Comparison of ENCODE assay signal across 21 cellular contexts in the genomic region with DNA sequence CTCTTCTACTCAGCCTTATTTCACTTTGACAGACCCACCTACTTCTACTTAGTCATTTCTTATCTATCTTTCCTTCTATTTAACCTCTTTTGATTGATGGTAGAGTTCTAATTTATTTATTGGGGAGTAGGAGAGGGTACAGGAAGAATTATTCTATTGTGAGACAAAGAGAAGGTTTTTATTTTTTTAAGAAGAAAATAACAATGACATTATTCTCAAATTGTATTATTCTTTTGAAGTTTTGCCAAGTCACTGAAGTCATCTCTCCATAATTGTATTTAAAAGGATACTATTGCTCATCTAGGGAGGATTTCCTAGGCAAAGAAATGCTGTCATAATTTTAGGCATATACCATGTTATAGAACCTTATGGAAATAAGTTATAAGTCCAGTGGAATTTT. TPM values are rescaled to one million over a fixed set of nuclear protein-coding genes. Genes with fewer than 3 reads are reported as not detected.
DNase-seq lines count a peak whose midpoint lies in the region; ATAC-seq, FAIRE-seq and TF ChIP-seq lines count a peak whose summit lies in the region.
"Had no signal": no experiment of that assay in that cellular context is flagged by ENCODE, and none has a peak within 500 bp of the region (broad histone marks: within the 10 kb centered on the region; RNA-seq: fewer than 3 reads in every experiment).

No MANE protein-coding gene starts in this region.

- no peak for TF ChIP-seq RAD21 in SK-N-SH (IDR thresholded peaks at IDR 0.05; ENCODE audit: low read length)

- no peak for ATAC-seq in upper lobe of left lung (ENCODE audit: low FRiP score in 2 of 2)
- ATAC-seq: CD8-positive, alpha-beta T cell; HCT116 had no signal

- H3K79me2 ChIP-seq in GM23248 (ENCODE audit: insufficient read depth) = no peaks in the 10 kb centered on the region
- no peaks in the 10 kb centered on the region for H3K79me2 ChIP-seq in SK-N-SH (ENCODE audit: insufficient read depth)
- H3K79me2 ChIP-seq in endothelial cell of umbilical vein (ENCODE audit: control insufficient read depth, insufficient read depth, low read length) = no peaks in the 10 kb centered on the region

- FAIRE-seq in endothelial cell of umbilical vein (lab: Jason Lieb, UNC) = peak; percentile 28
- peak; percentile 6 for FAIRE-seq in frontal cortex (lab: Jason Lieb, UNC)
- FAIRE-seq: A204.1, G401.6, H1 had no signal

- no peak overlapping the region for H3K27ac ChIP-seq in GM23248
- peak overlapping the region in 1 of 2 experiments; percentile 27; a peak in 2 of 4 replicates for H3K27ac ChIP-seq in SK-N-SH (ENCODE audit: low read depth in 2 of 2, low read length in 1 of 2)
- peak overlapping the region; percentile 51 for H3K27ac ChIP-seq in endothelial cell of umbilical vein (ENCODE audit: insufficient read depth, low read depth, low read length)
- no peak overlapping the region for H3K27ac ChIP-seq in upper lobe of left lung
- H3K27ac ChIP-seq: 22Rv1, BLaER1, C4-2B had no signal

- TF ChIP-seq CTCF in SK-N-SH (IDR thresholded peaks at IDR 0.05) (no peak), endothelial cell of umbilical vein (IDR thresholded peaks at IDR 0.05; ENCODE audit: extremely low read depth in 1 of 2, insufficient read depth in 1 of 2, low read depth in 1 of 2, low read length in 2 of 2) (no peak), upper lobe of left lung (IDR thresholded peaks at IDR 0.05) (no peak)

- H3K9me2 ChIP-seq in GM23248 (ENCODE audit: insufficient read depth) (no peaks in the 10 kb centered on the region; the same call in 1 of the 2 replicates), SK-N-SH (no peaks in the 10 kb centered on the region)

- dilution Hi-C loops in endothelial cell of umbilical vein (cut with MboI; ENCODE audit: extremely low pct_ligation_motif_present, low sequenced_read_pairs) = no loop called here

- POLR2A ChIA-PET in SK-N-SH (lab: Yijun Ruan, JAX) = no interaction called here
- POLR2A ChIA-PET in endothelial cell of umbilical vein (lab: Charles Lee) = no interaction called here

- H3K9me1 ChIP-seq in endothelial cell of umbilical vein (replicated peaks; ENCODE audit: control insufficient read depth, extremely low read depth, insufficient read depth, low read length) = no peaks in the 10 kb centered on the region

- in situ Hi-C loops in GM23248 (cut with MboI) = no loop called here

- CTCF ChIA-PET in SK-N-SH (lab: Yijun Ruan, JAX) (no interaction called here), endothelial cell of umbilical vein (lab: Charles Lee) (no interaction called here)

- peak in 1 of 2 experiments; percentile 19; a peak in 1 of 4 replicates for TF ChIP-seq EP300 in SK-N-SH (IDR thresholded peaks at IDR 0.05; ENCODE audit: borderline replicate concordance in 1 of 2, low read depth in 1 of 2, low read length in 1 of 2)
- no peak for TF ChIP-seq EP300 in upper lobe of left lung (IDR thresholded peaks at IDR 0.05)

- H3K27me3 ChIP-seq in GM23248 (replicated peaks; ENCODE audit: insufficient read depth) = no peaks in the 10 kb centered on the region
- H3K27me3 ChIP-seq in SK-N-SH (ENCODE audit: insufficient read depth) = no peaks in the 10 kb centered on the region
- H3K27me3 ChIP-seq in endothelial cell of umbilical vein (ENCODE audit: control insufficient read depth in 2 of 2, insufficient read depth in 2 of 2, low read length in 2 of 2) = no peaks in the 10 kb centered on the region
- no peaks in the 10 kb centered on the region for H3K27me3 ChIP-seq in upper lobe of left lung
- no peaks in the 10 kb centered on the region for H3K27me3 ChIP-seq in H7 (ENCODE audit: control insufficient read depth, insufficient read depth, low read length)
- H3K27me3 ChIP-seq: BLaER1 had no signal

- DNase-seq in GM23248 = peak; percentile 25
- no peak for DNase-seq in SK-N-SH
- peak; percentile 78 for DNase-seq in endothelial cell of umbilical vein (ENCODE audit: low read depth, low spot score)
- no peak for DNase-seq in frontal cortex (ENCODE audit: low spot score in 2 of 2)
- DNase-seq in upper lobe of left lung = no peak
- no peak for DNase-seq in H7
- DNase-seq in NCI-H1436 (lab: John Stamatoyannopoulos, UW) = no peak
- DNase-seq in NCI-H2196 treated with DMSO at 0.1 percent for 48 hours (lab: John Stamatoyannopoulos, UW; ENCODE audit: unreplicated experiment) = no peak
- DNase-seq: Caco-2; CD4-positive, CD25-positive, alpha-beta regulatory T cell; CD8-positive, alpha-beta T cell; DMS153; DND-41; H9 had no signal

- H3K9ac ChIP-seq in GM23248 (no peak overlapping the region), SK-N-SH (no peak overlapping the region), endothelial cell of umbilical vein (replicated peaks; ENCODE audit: extremely low read depth, insufficient read depth, low read length) (no peak overlapping the region)
- H3K9ac ChIP-seq: BLaER1 had no signal

- H3K9me3 ChIP-seq in GM23248 (ENCODE audit: low read depth) = no peaks in the 10 kb centered on the region
- H3K9me3 ChIP-seq in SK-N-SH = no peaks in the 10 kb centered on the region
- H3K9me3 ChIP-seq in endothelial cell of umbilical vein (replicated peaks; ENCODE audit: control insufficient read depth, insufficient read depth, low read length) = no peaks in the 10 kb centered on the region
- H3K9me3 ChIP-seq in upper lobe of left lung = no peaks in the 10 kb centered on the region
- H3K9me3 ChIP-seq: BLaER1, Caco-2 had no signal

- intact Hi-C loops in endothelial cell of umbilical vein (cut with micrococcal nuclease) = loop anchor here (2.0 kb wide), 1 partner anchor 31 kb away; no protein-coding TSS in a partner anchor

- H3K4me2 ChIP-seq in GM23248 (ENCODE audit: unreplicated experiment) (no peak overlapping the region), SK-N-SH (no peak overlapping the region), endothelial cell of umbilical vein (ENCODE audit: insufficient read depth, low read length) (peak overlapping the region; percentile 44)
- H3K4me2 ChIP-seq: BLaER1 had no signal

- peaks cover 17% of the 10 kb centered on the region for H3K4me1 ChIP-seq in GM23248 (ENCODE audit: insufficient read depth)
- H3K4me1 ChIP-seq in SK-N-SH (ENCODE audit: control insufficient read depth in 1 of 2, insufficient read depth in 2 of 2, low read depth in 1 of 2, low read length in 1 of 2) = peaks cover 2 to 11% of the 10 kb centered on the region in 2 experiments; a peak in 3 of 4 replicates
- H3K4me1 ChIP-seq in endothelial cell of umbilical vein (ENCODE audit: control insufficient read depth, extremely low read depth, insufficient read depth, low read length) = peaks cover 28% of the 10 kb centered on the region
- H3K4me1 ChIP-seq in upper lobe of left lung = no peaks in the 10 kb centered on the region
- H3K4me1 ChIP-seq: BLaER1, Caco-2 had no signal

- no peak overlapping the region for H2AFZ ChIP-seq in GM23248
- H2AFZ ChIP-seq in SK-N-SH (ENCODE audit: low read depth) = no peak overlapping the region
- H2AFZ ChIP-seq in endothelial cell of umbilical vein (ENCODE audit: low read depth, low read length) = no peak overlapping the region

- H3F3A ChIP-seq in GM23248 (ENCODE audit: insufficient read depth) (0 out of 2 replicates have a peak, but pooled peaks cover 8% of the 10 kb centered on the region), SK-N-SH (replicated peaks; ENCODE audit: insufficient read depth) (peaks cover 9% of the 10 kb centered on the region)

- H3K4me3 ChIP-seq in GM23248 = no peak overlapping the region
- H3K4me3 ChIP-seq in SK-N-SH (ENCODE audit: low read depth in 2 of 2, low read length in 1 of 2) = no peak overlapping the region
- no peak overlapping the region for H3K4me3 ChIP-seq in endothelial cell of umbilical vein (replicated peaks in 1 of 3; ENCODE audit: insufficient read depth in 1 of 3, low read depth in 1 of 3, low read length in 3 of 3)
- no peak overlapping the region for H3K4me3 ChIP-seq in upper lobe of left lung
- no peak overlapping the region for H3K4me3 ChIP-seq in H7 (ENCODE audit: insufficient read depth, low read depth, low read length)
- H3K4me3 ChIP-seq: BLaER1 had no signal

- no peaks in the 10 kb centered on the region for H4K20me1 ChIP-seq in GM23248 (ENCODE audit: insufficient read depth)
- no peaks in the 10 kb centered on the region for H4K20me1 ChIP-seq in SK-N-SH (ENCODE audit: insufficient read depth)
- no peaks in the 10 kb centered on the region for H4K20me1 ChIP-seq in endothelial cell of umbilical vein (replicated peaks; ENCODE audit: control insufficient read depth, extremely low read depth, insufficient read depth, low read length)
- H4K20me1 ChIP-seq: BLaER1 had no signal

- peaks cover 11% of the 10 kb centered on the region; the same call in 1 of the 2 replicates for H3K36me3 ChIP-seq in GM23248 (ENCODE audit: low read depth)
- H3K36me3 ChIP-seq in SK-N-SH (replicated peaks in 1 of 2; ENCODE audit: control insufficient read depth in 1 of 2, insufficient read depth in 2 of 2, low read length in 1 of 2) = peaks cover 0 to 2% of the 10 kb centered on the region in 2 experiments
- H3K36me3 ChIP-seq in endothelial cell of umbilical vein (ENCODE audit: control insufficient read depth in 2 of 2, extremely low read depth in 1 of 2, insufficient read depth in 2 of 2, low read length in 2 of 2) = no peaks in the 10 kb centered on the region
- H3K36me3 ChIP-seq in upper lobe of left lung = no peaks in the 10 kb centered on the region
- no peaks in the 10 kb centered on the region for H3K36me3 ChIP-seq in H7 (replicated peaks; ENCODE audit: control insufficient read depth, insufficient read depth, low read length)
- H3K36me3 ChIP-seq: BLaER1 had no signal

- BruUV-seq in endothelial cell of umbilical vein (replicated peaks; lab: Mats Ljungman, UMichigan) = no TSS peak

- TF ChIP-seq POLR2A in endothelial cell of umbilical vein (IDR thresholded peaks at IDR 0.05; ENCODE audit: low read depth, low read length) = no peak
- TF ChIP-seq POLR2A in upper lobe of left lung (IDR thresholded peaks at IDR 0.05) = no peak

TF ChIP-seq in endothelial cell of umbilical vein, 7 proteins besides CTCF, POLR2A, EP300 and RAD21 (continues in another document):
- TF ChIP-seq POLR2AphosphoS5 (IDR thresholded peaks at IDR 0.05; ENCODE audit: insufficient read depth, low read depth, low read length) = no peak

RNA-seq across cellular contexts. Expression of a gene that starts 52.7 kb away (rescaled TPM):
- 9.9 and 11.9 TPM in 2 replicates for total RNA-seq in GM23248 (2014; rRNA removed; shearing (Covaris generic))
- polyA plus RNA-seq in GM23248 (2016; fragmentation: Nextera tagmentation; extraction: Ambion mirVana) (3.3 and 3.4 TPM in 2 replicates), SK-N-SH (2012; rRNA removed) (0.62 and 0.99 TPM in 2 replicates), endothelial cell of umbilical vein (2.9 and 3.4 TPM in 2 replicates)
- 0.81 and 0.82 TPM in 2 replicates for polyA plus RNA-seq in SK-N-SH (2012; cell fraction: cytosol; rRNA removed)
- polyA plus RNA-seq in SK-N-SH (2012; cell fraction: nucleus; rRNA removed) = 1.2 and 2.0 TPM in 2 replicates
- total RNA-seq in endothelial cell of umbilical vein (6.5 and 8.2 TPM in 2 replicates), frontal cortex (66.9 TPM), upper lobe of left lung (10 to 100 TPM in 3 of 6 donors, 1 to 10 TPM in 3; 5.2 to 30.5 (median 9.8) TPM)
- polyA plus RNA-seq in endothelial cell of umbilical vein (2011; cell fraction: cytosol; rRNA removed) = 1.7 and 1.9 TPM in 2 replicates
- 15.1 and 17.8 TPM in 2 replicates for polyA plus RNA-seq in endothelial cell of umbilical vein (2011; cell fraction: nucleus; rRNA removed)
- 5.3 and 5.5 TPM in 2 replicates for polyA plus RNA-seq in endothelial cell of umbilical vein (2012)
- 24.0 and 26.2 TPM in 2 replicates for polyA minus RNA-seq in endothelial cell of umbilical vein
- polyA minus RNA-seq in endothelial cell of umbilical vein (2011; cell fraction: cytosol; rRNA and poly(A)+ RNA removed) = 15.2 TPM
- 58.9 and 62.7 TPM in 2 replicates for polyA minus RNA-seq in endothelial cell of umbilical vein (2011; cell fraction: nucleus; rRNA and poly(A)+ RNA removed)
- 1.5 and 2.2 TPM in 2 replicates for total RNA-seq in H7 (2014; rRNA removed; shearing (Covaris generic))
- total RNA-seq: CD8-positive, alpha-beta T cell had no signal

Comparison
In these comparisons a context has a peak if more than half of its experiments do, and no peak if none do; other contexts are left out.
1. DNase-seq: peak in GM23248 (single experiment) and endothelial cell of umbilical vein (single experiment); none in SK-N-SH (single experiment), frontal cortex (0 of 2), upper lobe of left lung (0 of 2), H7 (single experiment), NCI-H1436 (single experiment) and NCI-H2196 treated with DMSO at 0.1 percent for 48 hours (single experiment).